ENCODE assay signal across 23 cellular contexts in genomic region chr18:9755603-9756002, GRCh38. TPM values are rescaled to one million over a fixed set of nuclear protein-coding genes. Genes with fewer than 3 reads are reported as not detected.
DNase-seq lines count a peak whose midpoint lies in the region; ATAC-seq, FAIRE-seq and TF ChIP-seq lines count a peak whose summit lies in the region.
"Had no signal": no experiment of that assay in that cellular context is flagged by ENCODE, and none has a peak within 500 bp of the region (broad histone marks: within the 10 kb centered on the region; RNA-seq: fewer than 3 reads in every experiment).

No MANE protein-coding gene starts in this region.

- H3K27ac Mint-ChIP-seq in astrocyte (ENCODE audit: unreplicated experiment): peak overlapping the region; percentile 69
- H3K27ac Mint-ChIP-seq: activated CD4-positive, alpha-beta memory T cell treated with anti-CD3 and anti-CD28 coated beads, Interleukin-2, amount 10 ng/mL, durations not matched to agents 7 days and 5 days; activated naive CD8-positive, alpha-beta T cell treated with anti-CD3 and anti-CD28 coated beads for 36 hours had no signal

- H3K27me3 Mint-ChIP-seq in astrocyte (ENCODE audit: low read depth, unreplicated experiment): no peaks in the 10 kb centered on the region

- peak overlapping the region; percentile 31 for H3K4me3 Mint-ChIP-seq in astrocyte (ENCODE audit: unreplicated experiment)
- H3K4me3 Mint-ChIP-seq: activated CD4-positive, alpha-beta memory T cell treated with anti-CD3 and anti-CD28 coated beads, Interleukin-2, amount 10 ng/mL, durations not matched to agents 7 days and 5 days; activated naive CD8-positive, alpha-beta T cell treated with anti-CD3 and anti-CD28 coated beads for 36 hours; CD8-positive, alpha-beta memory T cell had no signal

- H3K4me1 ChIP-seq in astrocyte (ENCODE audit: insufficient read depth, low read length) (peaks cover 33% of the 10 kb centered on the region), left lung (peaks cover 3 to 80% of the 10 kb centered on the region in 2 donors)

- no peaks in the 10 kb centered on the region for H3K9me3 Mint-ChIP-seq in astrocyte (ENCODE audit: unreplicated experiment)
- H3K9me3 Mint-ChIP-seq: activated CD4-positive, alpha-beta memory T cell treated with anti-CD3 and anti-CD28 coated beads, Interleukin-2, amount 10 ng/mL, durations not matched to agents 7 days and 5 days; activated naive CD8-positive, alpha-beta T cell treated with anti-CD3 and anti-CD28 coated beads for 36 hours; CD8-positive, alpha-beta memory T cell had no signal

- peak; percentile 93 to 94 for DNase-seq in AML-193 (lab: John Stamatoyannopoulos, UW)
- peak; percentile 94 for DNase-seq in MV-4-11 (lab: John Stamatoyannopoulos, UW)
- DNase-seq in astrocyte (ENCODE audit: low read depth): peak; percentile 36
- DNase-seq in left lung: peak in 1 of 2 donors; percentile 59
- DNase-seq in activated naive CD4-positive, alpha-beta T cell (lab: John Stamatoyannopoulos, UW): no peak
- no peak for DNase-seq in inferior parietal cortex (ENCODE audit: extremely low spot score)
- DNase-seq in activated CD4-positive, CD25-positive, alpha-beta regulatory T cell (lab: John Stamatoyannopoulos, UW): no peak
- DNase-seq: activated CD4-positive, alpha-beta memory T cell treated with anti-CD3 and anti-CD28 coated beads, Interleukin-2, amount 10 ng/mL, durations not matched to agents 7 days and 5 days; activated naive CD8-positive, alpha-beta T cell treated with anti-CD3 and anti-CD28 coated beads for 36 hours; activated T-cell treated with anti-CD3 and anti-CD28 coated beads, Interleukin-2, amount 50 U/mL, for 48 hours; CD8-positive, alpha-beta memory T cell; DND-41; foreskin fibroblast; GM23248; NCI-H1694 treated with DMSO at 0.1 percent for 48 hours; NCI-H446 treated with DMSO at 0.1 percent for 48 hours; posterior cingulate gyrus; stimulated activated CD4-positive, alpha-beta T cell treated with anti-CD3 and anti-CD28 coated beads, Interleukin-12 subunit alpha, Interleukin-12 subunit beta, amount 100 ng/mL, for 4 hours; stimulated activated naive CD4-positive, alpha-beta T cell treated with Interleukin-2 at 50 U/mL for 16 hours had no signal

- H3K79me2 ChIP-seq in astrocyte (ENCODE audit: insufficient read depth, low read length): peaks cover 81% of the 10 kb centered on the region

- H2AFZ ChIP-seq in astrocyte (ENCODE audit: low read depth, low read length): no peak overlapping the region
- H2AFZ ChIP-seq: GM23248 had no signal

- H3K27ac ChIP-seq in astrocyte (ENCODE audit: low read depth, low read length) (no peak overlapping the region), left lung (peak overlapping the region in 1 of 2 donors; percentile 15)
- H3K27ac ChIP-seq: cardiac muscle cell, GM23248, VCaP had no signal

- no peak overlapping the region for H3K9ac ChIP-seq in astrocyte (ENCODE audit: low read length)
- H3K9ac ChIP-seq: GM23248 had no signal

- ATAC-seq in left lung (peak; percentile 57), HG02759 (IDR thresholded peaks at IDR 0.05; ENCODE audit: unreplicated experiment) (no peak)
- ATAC-seq: SK-N-SH treated with all-trans-retinoic acid at 6 μM for 48 hours had no signal

- TF ChIP-seq CTCF in astrocyte (IDR thresholded peaks at IDR 0.05; ENCODE audit: insufficient read depth, low read depth, low read length): no peak
- TF ChIP-seq CTCF in left lung (IDR thresholded peaks at IDR 0.05): no peak

- intact Hi-C loops in left lung (cut with DNase I): no loop called here

- H4K20me1 ChIP-seq in astrocyte (ENCODE audit: insufficient read depth, low read length): peaks cover 33% of the 10 kb centered on the region

- H3K27me3 ChIP-seq in astrocyte (ENCODE audit: insufficient read depth, low read length) (no peaks in the 10 kb centered on the region), left lung (no peaks in the 10 kb centered on the region)
- H3K27me3 ChIP-seq: cardiac muscle cell had no signal

- H3K4me2 ChIP-seq in astrocyte (ENCODE audit: low read length): peak overlapping the region; percentile 36

- FAIRE-seq in astrocyte (lab: Jason Lieb, UNC): no peak

- H3K36me3 ChIP-seq in astrocyte (ENCODE audit: insufficient read depth, low read length) (no peaks in the 10 kb centered on the region), left lung (no peaks in the 10 kb centered on the region)
- H3K36me3 ChIP-seq: cardiac muscle cell had no signal

- H3K9me3 ChIP-seq in astrocyte (ENCODE audit: insufficient read depth, low read depth, low read length): no peaks in the 10 kb centered on the region
- H3K9me3 ChIP-seq in left lung: no peaks in the 10 kb centered on the region

- H3K4me1 Mint-ChIP-seq in astrocyte (ENCODE audit: low read depth, unreplicated experiment): peaks cover 48% of the 10 kb centered on the region
- H3K4me1 Mint-ChIP-seq: activated naive CD8-positive, alpha-beta T cell treated with anti-CD3 and anti-CD28 coated beads for 36 hours had no signal

- peaks cover 23% of the 10 kb centered on the region for H3K36me3 Mint-ChIP-seq in astrocyte (ENCODE audit: low read depth, unreplicated experiment)
- H3K36me3 Mint-ChIP-seq: activated naive CD8-positive, alpha-beta T cell treated with anti-CD3 and anti-CD28 coated beads for 36 hours; CD8-positive, alpha-beta memory T cell had no signal

- H3K4me3 ChIP-seq in astrocyte (ENCODE audit: insufficient read depth, low read depth, low read length) (no peak overlapping the region), left lung (no peak overlapping the region)
- H3K4me3 ChIP-seq: cardiac muscle cell, GM23248 had no signal

RNA-seq across cellular contexts. Expression of gene RAB31, which starts 47.5 kb away (rescaled TPM):
- 88.7 and 100 TPM in 2 replicates for total RNA-seq in astrocyte
- total RNA-seq in left lung: 100 to 1,000 TPM; 115 to 135 TPM

Comparison
In these comparisons a context has a peak if more than half of its experiments do, and no peak if none do; other contexts are left out.
1. DNase-seq: peak in AML-193 (2 of 2), MV-4-11 (single experiment) and astrocyte (single experiment); none in activated naive CD4-positive, alpha-beta T cell (0 of 4), inferior parietal cortex (single experiment) and activated CD4-positive, CD25-positive, alpha-beta regulatory T cell (0 of 4).